ENCODE assay signal across 2 cellular contexts in the genomic region with DNA sequence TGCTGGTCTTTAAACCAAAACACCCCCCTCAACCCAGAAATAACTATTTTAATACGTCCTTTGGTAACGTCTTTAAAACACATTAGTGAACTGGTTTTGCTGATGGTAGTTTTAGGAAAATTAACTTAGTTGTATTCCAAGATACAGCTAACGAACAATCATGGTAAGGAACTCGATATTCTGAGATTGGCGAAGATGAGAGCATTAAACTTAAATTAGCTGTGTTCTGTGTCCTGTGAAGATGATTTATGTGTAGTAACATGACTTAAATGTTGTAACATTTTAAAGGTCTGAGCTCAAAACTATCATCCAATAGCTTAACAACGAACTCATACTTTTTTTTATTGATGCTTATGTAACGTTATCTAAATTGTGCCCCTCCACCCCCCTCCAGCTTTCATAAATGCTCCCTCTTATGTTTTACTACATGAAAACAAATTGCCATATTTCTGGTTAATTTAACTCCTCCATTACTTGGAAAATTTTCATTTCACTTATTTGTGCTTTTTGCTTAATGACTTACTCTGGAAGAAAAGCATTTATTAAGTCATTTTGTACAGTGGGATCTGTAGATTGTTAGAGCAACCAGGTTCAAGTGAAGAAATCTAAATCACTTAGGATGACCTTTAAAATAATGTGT.
TF ChIP-seq lines count a peak whose summit lies in the region.

No MANE protein-coding gene starts in this region.

TF ChIP-seq in SK-N-SH, 30 proteins besides CTCF, POLR2A, EP300 and RAD21 (continued from another document):
- TF ChIP-seq, protein P1, sequence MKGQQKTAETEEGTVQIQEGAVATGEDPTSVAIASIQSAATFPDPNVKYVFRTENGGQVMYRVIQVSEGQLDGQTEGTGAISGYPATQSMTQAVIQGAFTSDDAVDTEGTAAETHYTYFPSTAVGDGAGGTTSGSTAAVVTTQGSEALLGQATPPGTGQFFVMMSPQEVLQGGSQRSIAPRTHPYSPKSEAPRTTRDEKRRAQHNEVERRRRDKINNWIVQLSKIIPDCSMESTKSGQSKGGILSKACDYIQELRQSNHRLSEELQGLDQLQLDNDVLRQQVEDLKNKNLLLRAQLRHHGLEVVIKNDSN (IDR thresholded peaks at IDR 0.05; ENCODE audit: borderline replicate concordance, low read depth) = no peak
- TF ChIP-seq TCF12 (IDR thresholded peaks at IDR 0.05) (no peak), TAF1 (IDR thresholded peaks at IDR 0.05; ENCODE audit: borderline replicate concordance, low read depth, low read length) (no peak), POLR2AphosphoS5 (IDR thresholded peaks at IDR 0.05; ENCODE audit: low read depth, low read length) (no peak), RCOR1 (IDR thresholded peaks at IDR 0.05; ENCODE audit: low read length) (no peak), EZH2phosphoT487 (IDR thresholded peaks at IDR 0.05; ENCODE audit: borderline replicate concordance, low read depth) (no peak), FOXJ3 (CRISPR knock-in tag; IDR thresholded peaks at IDR 0.05) (no peak), TEAD4 (IDR thresholded peaks at IDR 0.05; ENCODE audit: borderline replicate concordance, insufficient read depth) (no peak), GABPA (IDR thresholded peaks at IDR 0.05; ENCODE audit: low read depth) (no peak), FOSL2 (IDR thresholded peaks at IDR 0.05; ENCODE audit: borderline replicate concordance, low read depth) (no peak), MXI1 (IDR thresholded peaks at IDR 0.05; ENCODE audit: low read depth, low read length) (no peak)
- TF ChIP-seq, protein P2, sequence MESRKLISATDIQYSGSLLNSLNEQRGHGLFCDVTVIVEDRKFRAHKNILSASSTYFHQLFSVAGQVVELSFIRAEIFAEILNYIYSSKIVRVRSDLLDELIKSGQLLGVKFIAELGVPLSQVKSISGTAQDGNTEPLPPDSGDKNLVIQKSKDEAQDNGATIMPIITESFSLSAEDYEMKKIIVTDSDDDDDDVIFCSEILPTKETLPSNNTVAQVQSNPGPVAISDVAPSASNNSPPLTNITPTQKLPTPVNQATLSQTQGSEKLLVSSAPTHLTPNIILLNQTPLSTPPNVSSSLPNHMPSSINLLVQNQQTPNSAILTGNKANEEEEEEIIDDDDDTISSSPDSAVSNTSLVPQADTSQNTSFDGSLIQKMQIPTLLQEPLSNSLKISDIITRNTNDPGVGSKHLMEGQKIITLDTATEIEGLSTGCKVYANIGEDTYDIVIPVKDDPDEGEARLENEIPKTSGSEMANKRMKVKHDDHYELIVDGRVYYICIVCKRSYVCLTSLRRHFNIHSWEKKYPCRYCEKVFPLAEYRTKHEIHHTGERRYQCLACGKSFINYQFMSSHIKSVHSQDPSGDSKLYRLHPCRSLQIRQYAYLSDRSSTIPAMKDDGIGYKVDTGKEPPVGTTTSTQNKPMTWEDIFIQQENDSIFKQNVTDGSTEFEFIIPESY (IDR thresholded peaks at IDR 0.05; ENCODE audit: borderline replicate concordance, low read depth) = no peak
- TF ChIP-seq, protein P3, sequence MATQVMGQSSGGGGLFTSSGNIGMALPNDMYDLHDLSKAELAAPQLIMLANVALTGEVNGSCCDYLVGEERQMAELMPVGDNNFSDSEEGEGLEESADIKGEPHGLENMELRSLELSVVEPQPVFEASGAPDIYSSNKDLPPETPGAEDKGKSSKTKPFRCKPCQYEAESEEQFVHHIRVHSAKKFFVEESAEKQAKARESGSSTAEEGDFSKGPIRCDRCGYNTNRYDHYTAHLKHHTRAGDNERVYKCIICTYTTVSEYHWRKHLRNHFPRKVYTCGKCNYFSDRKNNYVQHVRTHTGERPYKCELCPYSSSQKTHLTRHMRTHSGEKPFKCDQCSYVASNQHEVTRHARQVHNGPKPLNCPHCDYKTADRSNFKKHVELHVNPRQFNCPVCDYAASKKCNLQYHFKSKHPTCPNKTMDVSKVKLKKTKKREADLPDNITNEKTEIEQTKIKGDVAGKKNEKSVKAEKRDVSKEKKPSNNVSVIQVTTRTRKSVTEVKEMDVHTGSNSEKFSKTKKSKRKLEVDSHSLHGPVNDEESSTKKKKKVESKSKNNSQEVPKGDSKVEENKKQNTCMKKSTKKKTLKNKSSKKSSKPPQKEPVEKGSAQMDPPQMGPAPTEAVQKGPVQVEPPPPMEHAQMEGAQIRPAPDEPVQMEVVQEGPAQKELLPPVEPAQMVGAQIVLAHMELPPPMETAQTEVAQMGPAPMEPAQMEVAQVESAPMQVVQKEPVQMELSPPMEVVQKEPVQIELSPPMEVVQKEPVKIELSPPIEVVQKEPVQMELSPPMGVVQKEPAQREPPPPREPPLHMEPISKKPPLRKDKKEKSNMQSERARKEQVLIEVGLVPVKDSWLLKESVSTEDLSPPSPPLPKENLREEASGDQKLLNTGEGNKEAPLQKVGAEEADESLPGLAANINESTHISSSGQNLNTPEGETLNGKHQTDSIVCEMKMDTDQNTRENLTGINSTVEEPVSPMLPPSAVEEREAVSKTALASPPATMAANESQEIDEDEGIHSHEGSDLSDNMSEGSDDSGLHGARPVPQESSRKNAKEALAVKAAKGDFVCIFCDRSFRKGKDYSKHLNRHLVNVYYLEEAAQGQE (IDR thresholded peaks at IDR 0.05; ENCODE audit: low read depth, low read length) = no peak

TF ChIP-seq in SK-N-SH treated with all-trans-retinoic acid at 6 μM for 48 hours, 23 proteins besides CTCF, POLR2A, EP300 and RAD21 (continued from another document):
- TF ChIP-seq, protein P4, sequence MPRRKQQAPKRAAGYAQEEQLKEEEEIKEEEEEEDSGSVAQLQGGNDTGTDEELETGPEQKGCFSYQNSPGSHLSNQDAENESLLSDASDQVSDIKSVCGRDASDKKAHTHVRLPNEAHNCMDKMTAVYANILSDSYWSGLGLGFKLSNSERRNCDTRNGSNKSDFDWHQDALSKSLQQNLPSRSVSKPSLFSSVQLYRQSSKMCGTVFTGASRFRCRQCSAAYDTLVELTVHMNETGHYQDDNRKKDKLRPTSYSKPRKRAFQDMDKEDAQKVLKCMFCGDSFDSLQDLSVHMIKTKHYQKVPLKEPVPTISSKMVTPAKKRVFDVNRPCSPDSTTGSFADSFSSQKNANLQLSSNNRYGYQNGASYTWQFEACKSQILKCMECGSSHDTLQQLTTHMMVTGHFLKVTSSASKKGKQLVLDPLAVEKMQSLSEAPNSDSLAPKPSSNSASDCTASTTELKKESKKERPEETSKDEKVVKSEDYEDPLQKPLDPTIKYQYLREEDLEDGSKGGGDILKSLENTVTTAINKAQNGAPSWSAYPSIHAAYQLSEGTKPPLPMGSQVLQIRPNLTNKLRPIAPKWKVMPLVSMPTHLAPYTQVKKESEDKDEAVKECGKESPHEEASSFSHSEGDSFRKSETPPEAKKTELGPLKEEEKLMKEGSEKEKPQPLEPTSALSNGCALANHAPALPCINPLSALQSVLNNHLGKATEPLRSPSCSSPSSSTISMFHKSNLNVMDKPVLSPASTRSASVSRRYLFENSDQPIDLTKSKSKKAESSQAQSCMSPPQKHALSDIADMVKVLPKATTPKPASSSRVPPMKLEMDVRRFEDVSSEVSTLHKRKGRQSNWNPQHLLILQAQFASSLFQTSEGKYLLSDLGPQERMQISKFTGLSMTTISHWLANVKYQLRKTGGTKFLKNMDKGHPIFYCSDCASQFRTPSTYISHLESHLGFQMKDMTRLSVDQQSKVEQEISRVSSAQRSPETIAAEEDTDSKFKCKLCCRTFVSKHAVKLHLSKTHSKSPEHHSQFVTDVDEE (CRISPR knock-in tag; IDR thresholded peaks at IDR 0.05) = no peak
- TF ChIP-seq PPARA (CRISPR knock-in tag; IDR thresholded peaks at IDR 0.05; ENCODE audit: borderline replicate concordance) = no peak
- TF ChIP-seq ZFP30 (CRISPR knock-in tag; IDR thresholded peaks at IDR 0.05) = no peak
- no peak for TF ChIP-seq CSDC2 (CRISPR knock-in tag; IDR thresholded peaks at IDR 0.05)
